1 cellular context compared by ENCODE assay signal in the genomic region with DNA sequence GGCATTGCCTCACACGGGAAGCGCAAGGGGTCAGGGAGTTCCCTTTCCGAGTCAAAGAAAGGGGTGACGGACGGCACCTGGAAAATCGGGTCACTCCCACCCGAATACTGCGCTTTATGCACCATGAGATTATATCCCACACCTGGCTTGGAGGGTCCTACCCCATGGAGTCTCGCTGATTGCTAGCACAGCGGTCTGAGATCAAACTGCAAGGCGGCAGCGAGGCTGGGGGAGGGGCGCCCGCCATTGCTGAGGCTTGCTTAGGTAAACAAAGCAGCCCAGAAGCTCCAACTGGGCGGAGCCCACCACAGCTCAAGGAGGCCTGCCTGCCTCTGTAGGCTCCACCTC.
TF ChIP-seq lines count a peak whose summit lies in the region.

No MANE protein-coding gene starts in this region.

TF ChIP-seq in HepG2, 621 proteins besides CTCF, POLR2A, EP300 and RAD21 (continued from another document):
- TF ChIP-seq, protein P1, sequence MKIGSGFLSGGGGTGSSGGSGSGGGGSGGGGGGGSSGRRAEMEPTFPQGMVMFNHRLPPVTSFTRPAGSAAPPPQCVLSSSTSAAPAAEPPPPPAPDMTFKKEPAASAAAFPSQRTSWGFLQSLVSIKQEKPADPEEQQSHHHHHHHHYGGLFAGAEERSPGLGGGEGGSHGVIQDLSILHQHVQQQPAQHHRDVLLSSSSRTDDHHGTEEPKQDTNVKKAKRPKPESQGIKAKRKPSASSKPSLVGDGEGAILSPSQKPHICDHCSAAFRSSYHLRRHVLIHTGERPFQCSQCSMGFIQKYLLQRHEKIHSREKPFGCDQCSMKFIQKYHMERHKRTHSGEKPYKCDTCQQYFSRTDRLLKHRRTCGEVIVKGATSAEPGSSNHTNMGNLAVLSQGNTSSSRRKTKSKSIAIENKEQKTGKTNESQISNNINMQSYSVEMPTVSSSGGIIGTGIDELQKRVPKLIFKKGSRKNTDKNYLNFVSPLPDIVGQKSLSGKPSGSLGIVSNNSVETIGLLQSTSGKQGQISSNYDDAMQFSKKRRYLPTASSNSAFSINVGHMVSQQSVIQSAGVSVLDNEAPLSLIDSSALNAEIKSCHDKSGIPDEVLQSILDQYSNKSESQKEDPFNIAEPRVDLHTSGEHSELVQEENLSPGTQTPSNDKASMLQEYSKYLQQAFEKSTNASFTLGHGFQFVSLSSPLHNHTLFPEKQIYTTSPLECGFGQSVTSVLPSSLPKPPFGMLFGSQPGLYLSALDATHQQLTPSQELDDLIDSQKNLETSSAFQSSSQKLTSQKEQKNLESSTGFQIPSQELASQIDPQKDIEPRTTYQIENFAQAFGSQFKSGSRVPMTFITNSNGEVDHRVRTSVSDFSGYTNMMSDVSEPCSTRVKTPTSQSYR (CRISPR knock-in tag; IDR thresholded peaks at IDR 0.05; ENCODE audit: borderline replicate concordance) = peak; percentile 83
- TF ChIP-seq, protein P2, sequence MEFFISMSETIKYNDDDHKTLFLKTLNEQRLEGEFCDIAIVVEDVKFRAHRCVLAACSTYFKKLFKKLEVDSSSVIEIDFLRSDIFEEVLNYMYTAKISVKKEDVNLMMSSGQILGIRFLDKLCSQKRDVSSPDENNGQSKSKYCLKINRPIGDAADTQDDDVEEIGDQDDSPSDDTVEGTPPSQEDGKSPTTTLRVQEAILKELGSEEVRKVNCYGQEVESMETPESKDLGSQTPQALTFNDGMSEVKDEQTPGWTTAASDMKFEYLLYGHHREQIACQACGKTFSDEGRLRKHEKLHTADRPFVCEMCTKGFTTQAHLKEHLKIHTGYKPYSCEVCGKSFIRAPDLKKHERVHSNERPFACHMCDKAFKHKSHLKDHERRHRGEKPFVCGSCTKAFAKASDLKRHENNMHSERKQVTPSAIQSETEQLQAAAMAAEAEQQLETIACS (CRISPR knock-in tag; IDR thresholded peaks at IDR 0.05) = 0 out of 2 replicates have a peak, but pooled peaks have one; percentile 31
- TF ChIP-seq, protein P3, sequence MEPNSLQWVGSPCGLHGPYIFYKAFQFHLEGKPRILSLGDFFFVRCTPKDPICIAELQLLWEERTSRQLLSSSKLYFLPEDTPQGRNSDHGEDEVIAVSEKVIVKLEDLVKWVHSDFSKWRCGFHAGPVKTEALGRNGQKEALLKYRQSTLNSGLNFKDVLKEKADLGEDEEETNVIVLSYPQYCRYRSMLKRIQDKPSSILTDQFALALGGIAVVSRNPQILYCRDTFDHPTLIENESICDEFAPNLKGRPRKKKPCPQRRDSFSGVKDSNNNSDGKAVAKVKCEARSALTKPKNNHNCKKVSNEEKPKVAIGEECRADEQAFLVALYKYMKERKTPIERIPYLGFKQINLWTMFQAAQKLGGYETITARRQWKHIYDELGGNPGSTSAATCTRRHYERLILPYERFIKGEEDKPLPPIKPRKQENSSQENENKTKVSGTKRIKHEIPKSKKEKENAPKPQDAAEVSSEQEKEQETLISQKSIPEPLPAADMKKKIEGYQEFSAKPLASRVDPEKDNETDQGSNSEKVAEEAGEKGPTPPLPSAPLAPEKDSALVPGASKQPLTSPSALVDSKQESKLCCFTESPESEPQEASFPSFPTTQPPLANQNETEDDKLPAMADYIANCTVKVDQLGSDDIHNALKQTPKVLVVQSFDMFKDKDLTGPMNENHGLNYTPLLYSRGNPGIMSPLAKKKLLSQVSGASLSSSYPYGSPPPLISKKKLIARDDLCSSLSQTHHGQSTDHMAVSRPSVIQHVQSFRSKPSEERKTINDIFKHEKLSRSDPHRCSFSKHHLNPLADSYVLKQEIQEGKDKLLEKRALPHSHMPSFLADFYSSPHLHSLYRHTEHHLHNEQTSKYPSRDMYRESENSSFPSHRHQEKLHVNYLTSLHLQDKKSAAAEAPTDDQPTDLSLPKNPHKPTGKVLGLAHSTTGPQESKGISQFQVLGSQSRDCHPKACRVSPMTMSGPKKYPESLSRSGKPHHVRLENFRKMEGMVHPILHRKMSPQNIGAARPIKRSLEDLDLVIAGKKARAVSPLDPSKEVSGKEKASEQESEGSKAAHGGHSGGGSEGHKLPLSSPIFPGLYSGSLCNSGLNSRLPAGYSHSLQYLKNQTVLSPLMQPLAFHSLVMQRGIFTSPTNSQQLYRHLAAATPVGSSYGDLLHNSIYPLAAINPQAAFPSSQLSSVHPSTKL (CRISPR knock-in tag; IDR thresholded peaks at IDR 0.05) = peak; percentile 41; the same call in 1 of the 2 replicates
- peak; percentile 28; the same call in 1 of the 2 replicates for TF ChIP-seq FOXK1 (CRISPR knock-in tag; IDR thresholded peaks at IDR 0.05; ENCODE audit: borderline replicate concordance, low read depth)
